ENCODE assay signal across 9 cellular contexts in the genomic region with DNA sequence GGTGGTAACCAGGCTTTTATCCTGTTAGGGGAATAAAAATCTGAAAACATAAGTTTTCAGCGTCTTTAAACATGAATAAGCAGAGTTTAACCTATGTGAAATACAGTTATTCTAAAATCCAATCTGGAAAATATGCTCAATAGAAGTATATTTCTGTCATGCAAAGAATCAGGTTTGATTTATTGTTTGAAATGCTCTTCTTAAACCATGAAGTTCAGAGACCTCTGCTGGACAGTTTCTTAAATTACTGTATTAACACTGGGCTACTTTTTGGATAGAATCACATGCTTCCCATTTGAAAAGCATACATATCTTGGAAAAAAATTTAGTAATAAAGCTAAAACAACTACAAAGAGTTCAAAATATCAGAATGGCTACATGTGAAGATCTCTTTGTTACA. TPM values are rescaled to one million over a fixed set of nuclear protein-coding genes. Genes with fewer than 3 reads are reported as not detected.
DNase-seq lines count a peak whose midpoint lies in the region; ATAC-seq and TF ChIP-seq lines count a peak whose summit lies in the region.
"Had no signal": no experiment of that assay in that cellular context is flagged by ENCODE, and none has a peak within 500 bp of the region (broad histone marks: within the 10 kb centered on the region; RNA-seq: fewer than 3 reads in every experiment).

No MANE protein-coding gene starts in this region.

- DNase-seq in AG04450 (ENCODE audit: low read depth, low spot score): peak; percentile 3
- no peak for DNase-seq in GM13976 (ENCODE audit: low spot score)
- peak; percentile 31 to 87 for DNase-seq in NCI-H526 (lab: John Stamatoyannopoulos, UW)
- DNase-seq in dorsolateral prefrontal cortex: no peak
- peak; percentile 91 for DNase-seq in pons (ENCODE audit: low spot score)
- no peak for DNase-seq in stimulated activated naive CD8-positive, alpha-beta T cell treated with anti-CD3 and anti-CD28 coated beads, Interleukin-15, amount 100 ng/mL, for 72 hours
- no peak for DNase-seq in nephron progenitor cell

- H3K9me3 ChIP-seq in AG04450 (ENCODE audit: control insufficient read depth, insufficient read depth, low read length): no peaks in the 10 kb centered on the region

- no peak overlapping the region for H3K4me3 Mint-ChIP-seq in stimulated activated naive CD8-positive, alpha-beta T cell treated with anti-CD3 and anti-CD28 coated beads, Interleukin-15, amount 100 ng/mL, for 72 hours
- no peak overlapping the region for H3K4me3 Mint-ChIP-seq in nephron progenitor cell
- H3K4me3 Mint-ChIP-seq: central memory CD8-positive, alpha-beta T cell had no signal

- CTCF ChIA-PET in AG04450 (lab: Charles Lee): interaction anchor here (0.6 to 8.8 kb wide), 24 partner anchors 10 to 521 kb away, joined by 3 to 213 read pairs (median 4); partner anchors contain the start of genes APIP, ELF5 and PDHX

- H3K4me3 ChIP-seq in AG04450 (ENCODE audit: low read depth, low read length) (no peak overlapping the region), dorsolateral prefrontal cortex (no peak overlapping the region)

- H3K27me3 ChIP-seq in AG04450 (ENCODE audit: control insufficient read depth, insufficient read depth, low read length): no peaks in the 10 kb centered on the region
- no peaks in the 10 kb centered on the region for H3K27me3 ChIP-seq in dorsolateral prefrontal cortex

- no peaks in the 10 kb centered on the region for H3K27me3 Mint-ChIP-seq in stimulated activated naive CD8-positive, alpha-beta T cell treated with anti-CD3 and anti-CD28 coated beads, Interleukin-15, amount 100 ng/mL, for 72 hours
- H3K27me3 Mint-ChIP-seq in nephron progenitor cell (ENCODE audit: low read depth, poor library complexity): no peaks in the 10 kb centered on the region
- H3K27me3 Mint-ChIP-seq: central memory CD8-positive, alpha-beta T cell had no signal

- ATAC-seq in esophagus mucosa: no peak
- ATAC-seq in stimulated activated naive CD8-positive, alpha-beta T cell treated with anti-CD3 and anti-CD28 coated beads, Interleukin-15, amount 100 ng/mL, for 72 hours: no peak

- TF ChIP-seq CTCF in AG04450 (IDR thresholded peaks at IDR 0.05; ENCODE audit: low read depth, low read length): peak; percentile 56
- TF ChIP-seq CTCF in GM13976 (IDR thresholded peaks at IDR 0.05; ENCODE audit: borderline replicate concordance, control extremely low read depth, extremely low read depth, insufficient read depth, missing control alignments): peak; percentile 18
- peak; percentile 39 to 90 (median 72) for TF ChIP-seq CTCF in dorsolateral prefrontal cortex (IDR thresholded peaks at IDR 0.05 in 54 of 56, conservative IDR thresholded peaks at IDR 0.05 in 2 of 56; ENCODE audit: low read depth in 1 of 56, partially characterized antibody in 56 of 56)
- TF ChIP-seq CTCF in nephron progenitor cell (IDR thresholded peaks at IDR 0.05): no peak

- H3K27ac Mint-ChIP-seq in stimulated activated naive CD8-positive, alpha-beta T cell treated with anti-CD3 and anti-CD28 coated beads, Interleukin-15, amount 100 ng/mL, for 72 hours: no peak overlapping the region
- no peak overlapping the region for H3K27ac Mint-ChIP-seq in nephron progenitor cell

- in situ Hi-C loops in GM13976 (cut with MboI; ENCODE audit: low sequenced_read_pairs, unreplicated experiment): no loop called here

- no peaks in the 10 kb centered on the region for H3K4me1 Mint-ChIP-seq in stimulated activated naive CD8-positive, alpha-beta T cell treated with anti-CD3 and anti-CD28 coated beads, Interleukin-15, amount 100 ng/mL, for 72 hours
- H3K4me1 Mint-ChIP-seq in nephron progenitor cell: no peaks in the 10 kb centered on the region
- H3K4me1 Mint-ChIP-seq: central memory CD8-positive, alpha-beta T cell had no signal

- no peak overlapping the region for H3K27ac ChIP-seq in AG04450 (ENCODE audit: low read depth, low read length)
- H3K27ac ChIP-seq in dorsolateral prefrontal cortex: peak overlapping the region in 8 of 59 donors; percentile 6 to 66 (median 26)

- intact Hi-C loops in dorsolateral prefrontal cortex (cut with DNase I): loop anchor here (1.0 to 10.0 kb wide), 4 partner anchors 234 to 536 kb away; partner anchors contain the start of gene ABTB2 (in 1 of the 2)

- POLR2A ChIA-PET in AG04450 (lab: Yijun Ruan, JAX): no interaction called here

- no peaks in the 10 kb centered on the region for H3K9me3 Mint-ChIP-seq in stimulated activated naive CD8-positive, alpha-beta T cell treated with anti-CD3 and anti-CD28 coated beads, Interleukin-15, amount 100 ng/mL, for 72 hours
- peaks cover 1% of the 10 kb centered on the region for H3K9me3 Mint-ChIP-seq in nephron progenitor cell
- H3K9me3 Mint-ChIP-seq: central memory CD8-positive, alpha-beta T cell had no signal

- peaks cover 36% of the 10 kb centered on the region for H3K36me3 Mint-ChIP-seq in nephron progenitor cell (ENCODE audit: low read depth)

RNA-seq across cellular contexts. Expression of gene APIP, which starts 25.4 kb away (rescaled TPM):
- 15.0 and 20.1 TPM in 2 replicates for polyA plus RNA-seq in AG04450 (2011; rRNA removed)
- 4.6 and 8.4 TPM in 2 replicates for polyA minus RNA-seq in AG04450 (2011; rRNA and poly(A)+ RNA removed)
- 10 to 100 TPM; 11.1 to 52.7 (median 26.0) TPM for total RNA-seq in dorsolateral prefrontal cortex
- 13.2 TPM for total RNA-seq in esophagus mucosa

RNA-seq across cellular contexts. Expression of gene PDHX, which starts 25.6 kb away (rescaled TPM):
- 49.6 and 68.8 TPM in 2 replicates for polyA plus RNA-seq in AG04450 (2011; rRNA removed)
- polyA minus RNA-seq in AG04450 (2011; rRNA and poly(A)+ RNA removed): 51.2 and 53.4 TPM in 2 replicates
- 100 to 1,000 TPM in 1 of 120 experiments, 10 to 100 TPM in 119; 36.8 to 111 (median 73.7) TPM for total RNA-seq in dorsolateral prefrontal cortex
- 19.1 TPM for total RNA-seq in esophagus mucosa

Comparison
In these comparisons a context has a peak if more than half of its experiments do, and no peak if none do; other contexts are left out.
1. DNase-seq: peak in AG04450 (single experiment), NCI-H526 (2 of 2) and pons (single experiment); none in GM13976 (single experiment), dorsolateral prefrontal cortex (0 of 10), stimulated activated naive CD8-positive, alpha-beta T cell treated with anti-CD3 and anti-CD28 coated beads, Interleukin-15, amount 100 ng/mL, for 72 hours (0 of 2) and nephron progenitor cell (single experiment).